ENCODE assay signal across 29 cellular contexts in genomic region chr14:101626331-101626730, GRCh38.
A peak's percentile ranks its signal among the peaks of the same experiment; 100 is the strongest.
DNase-seq lines count a peak whose midpoint lies in the region; ATAC-seq and TF ChIP-seq lines count a peak whose summit lies in the region.
"Had no signal": no experiment of that assay in that cellular context is flagged by ENCODE, and none has a peak within 500 bp of the region (broad histone marks: within the 10 kb centered on the region; RNA-seq: fewer than 3 reads in every experiment).

No MANE protein-coding gene starts in this region.

- no peak overlapping the region for H2BK12ac ChIP-seq in neuronal stem cell (ENCODE audit: low read length)

- no peak overlapping the region for H2BK5ac ChIP-seq in neuronal stem cell (ENCODE audit: low read length)

- H3K27ac ChIP-seq in neuronal stem cell (replicated peaks; ENCODE audit: low read length) (no peak overlapping the region), gastrocnemius medialis (no peak overlapping the region)
- H3K27ac ChIP-seq: 22Rv1; BLaER1; BLaER1 treated with 17β-estradiol and CSF1 and Interleukin-3, amounts not matched to agents 10 nM and 100 nM; C4-2B had no signal

- H3K9me3 ChIP-seq in neuronal stem cell (replicated peaks in 1 of 2; ENCODE audit: control insufficient read depth in 2 of 2, insufficient read depth in 1 of 2, low read depth in 1 of 2, low read length in 2 of 2) (no peaks in the 10 kb centered on the region), gastrocnemius medialis (no peaks in the 10 kb centered on the region)
- H3K9me3 ChIP-seq: A549; BE2C; BLaER1; BLaER1 treated with 17β-estradiol and CSF1 and Interleukin-3, amounts not matched to agents 10 nM and 100 nM; Caco-2 had no signal

- no peak overlapping the region for H3K4ac ChIP-seq in neuronal stem cell (ENCODE audit: low read length)

- H2AFZ ChIP-seq in neuronal stem cell (ENCODE audit: low read length), result no peak overlapping the region

- H3K27me3 ChIP-seq in neuronal stem cell (ENCODE audit: control insufficient read depth in 3 of 3, insufficient read depth in 3 of 3, low read depth in 1 of 3, low read length in 3 of 3), result peaks cover 0 to 3% (median 3%) of the 10 kb centered on the region in 3 experiments
- no peaks in the 10 kb centered on the region for H3K27me3 ChIP-seq in gastrocnemius medialis
- H3K27me3 ChIP-seq: BE2C had no signal

- TF ChIP-seq CTCF in gastrocnemius medialis (IDR thresholded peaks at IDR 0.05 in 4 of 5, conservative IDR thresholded peaks at IDR 0.05 in 1 of 5), result no peak

- no peak overlapping the region for H2BK15ac ChIP-seq in neuronal stem cell (ENCODE audit: low read length)

- intact Hi-C loops in posterior vena cava (cut with DNase I), result loop anchor here in 1 of 2 donors (5.0 kb wide), 2 partner anchors 964 to 1244 kb away; no protein-coding TSS in a partner anchor
- intact Hi-C loops in gastrocnemius medialis (cut with DNase I; ENCODE audit: low total_unique reads), result no loop called here

- in situ Hi-C loops in gastrocnemius medialis (cut with MboI; ENCODE audit: low sequenced_read_pairs in 4 of 4), result no loop called here

- TF ChIP-seq POLR2A in gastrocnemius medialis (IDR thresholded peaks at IDR 0.05), result no peak

- H3K4me3 ChIP-seq in neuronal stem cell (ENCODE audit: low read length in 2 of 2) (no peak overlapping the region), gastrocnemius medialis (no peak overlapping the region)
- H3K4me3 ChIP-seq: A549; BLaER1; BLaER1 treated with 17β-estradiol and CSF1 and Interleukin-3, amounts not matched to agents 10 nM and 100 nM had no signal

- DNase-seq in neuronal stem cell (ENCODE audit: low spot score), result no peak
- DNase-seq in posterior vena cava (ENCODE audit: low spot score), result peak; percentile 73
- no peak for DNase-seq in gastrocnemius medialis
- DNase-seq: 8988T; ACHN; AML-193; BE2C; C1 segment of cervical spinal cord; Caco-2; Calu3; CD4-positive, alpha-beta memory T cell; CD4-positive, alpha-beta T cell; CD4-positive, CD25-positive, alpha-beta regulatory T cell; CD8-positive, alpha-beta memory T cell; CD8-positive, alpha-beta T cell; COR-L47; DMS 273 treated with DMSO at 0.1 percent for 48 hours; DMS153; DMS53; DMS79; DMS79 treated with DMSO at 0.1 percent for 48 hours; DND-41; EL had no signal

- H3K18ac ChIP-seq in neuronal stem cell (ENCODE audit: low read length), result peak overlapping the region; percentile 9

- H4K91ac ChIP-seq in neuronal stem cell (ENCODE audit: low read depth, low read length, poor library complexity), result no peak overlapping the region

- ATAC-seq in gastrocnemius medialis, result no peak
- ATAC-seq in HG03469 (IDR thresholded peaks at IDR 0.05; ENCODE audit: unreplicated experiment), result no peak
- ATAC-seq: A549; CD8-positive, alpha-beta T cell had no signal

- no peak overlapping the region for H3K14ac ChIP-seq in neuronal stem cell (ENCODE audit: low read length)

- H4K8ac ChIP-seq in neuronal stem cell (ENCODE audit: low read depth, low read length), result no peak overlapping the region

- H3K36me3 ChIP-seq in neuronal stem cell (replicated peaks in 1 of 2; ENCODE audit: control insufficient read depth in 2 of 2, insufficient read depth in 2 of 2, low read length in 2 of 2) (no peaks in the 10 kb centered on the region), gastrocnemius medialis (no peaks in the 10 kb centered on the region)
- H3K36me3 ChIP-seq: BE2C; BLaER1; BLaER1 treated with 17β-estradiol and CSF1 and Interleukin-3, amounts not matched to agents 10 nM and 100 nM had no signal

- no peak overlapping the region for H3K23ac ChIP-seq in neuronal stem cell (ENCODE audit: low read depth, low read length, poor library complexity)

- H3K4me1 ChIP-seq in neuronal stem cell (ENCODE audit: control insufficient read depth in 2 of 2, insufficient read depth in 1 of 2, low read depth in 1 of 2, low read length in 2 of 2), result peaks cover 19 to 20% of the 10 kb centered on the region in 2 donors
- peaks cover 6 to 8% of the 10 kb centered on the region in 2 donors for H3K4me1 ChIP-seq in gastrocnemius medialis
- H3K4me1 ChIP-seq: BE2C, Caco-2 had no signal

- H2BK120ac ChIP-seq in neuronal stem cell (ENCODE audit: low read depth, low read length), result no peak overlapping the region

- no CpG with 5 or more reads among the region's 5 CpGs for WGBS in neuronal stem cell (ENCODE audit: extremely low coverage in 2 of 2, insufficient read length in 2 of 2, insufficient replicate concordance in 1 of 2), 2 donors

- no peaks in the 10 kb centered on the region for H3K79me1 ChIP-seq in neuronal stem cell (ENCODE audit: low read depth, low read length)

- peak overlapping the region; percentile 4 for H2AK5ac ChIP-seq in neuronal stem cell (ENCODE audit: low read depth, low read length)

- no peak overlapping the region for H3K4me2 ChIP-seq in neuronal stem cell (ENCODE audit: insufficient read depth, low read length, poor library complexity, severe bottlenecking)
- H3K4me2 ChIP-seq: A549, BLaER1 had no signal

- H3K9ac ChIP-seq in neuronal stem cell (ENCODE audit: low read depth, low read length, poor library complexity), result no peak overlapping the region
- H3K9ac ChIP-seq: BLaER1; BLaER1 treated with 17β-estradiol and CSF1 and Interleukin-3, amounts not matched to agents 10 nM and 100 nM had no signal
